21 cellular contexts compared by ENCODE assay signal in genomic region chr22:42693055-42693762, GRCh38. TPM values are rescaled to one million over a fixed set of nuclear protein-coding genes. Genes with fewer than 3 reads are reported as not detected.
"Had no signal": no experiment of that assay in that cellular context is flagged by ENCODE, and none has a peak within 500 bp of the region (broad histone marks: within the 10 kb centered on the region; RNA-seq: fewer than 3 reads in every experiment).

No MANE protein-coding gene starts in this region.

- H3K4me1 Mint-ChIP-seq: activated CD4-positive, alpha-beta T cell treated with anti-CD3 and anti-CD28 coated beads, Interleukin-2, amount 10 ng/mL, durations not matched to agents 24 days and 14 days; central memory CD8-positive, alpha-beta T cell had no signal

- H3K9me3 ChIP-seq: body of pancreas, left lung, right lobe of liver, upper lobe of right lung had no signal

- ATAC-seq: activated CD8-positive, alpha-beta T cell treated with anti-CD3 and anti-CD28 coated beads, Interleukin-2, amount 10 ng/mL, durations not matched to agents 7 days and 5 days; activated naive CD4-positive, alpha-beta T cell treated with anti-CD3 and anti-CD28 coated beads, Interleukin-2, amount 50 U/mL, for 72 hours; activated T-cell treated with anti-CD3 and anti-CD28 coated beads, Interleukin-2, amount 50 U/mL, for 72 hours; body of pancreas; left lung; naive thymus-derived CD8-positive, alpha-beta T cell; right lobe of liver; upper lobe of right lung had no signal

- H3K4me3 Mint-ChIP-seq: activated CD4-positive, alpha-beta T cell treated with anti-CD3 and anti-CD28 coated beads, Interleukin-2, amount 10 ng/mL, durations not matched to agents 24 days and 14 days; activated CD8-positive, alpha-beta T cell treated with anti-CD3 and anti-CD28 coated beads, Interleukin-2, amount 10 ng/mL, durations not matched to agents 7 days and 5 days; activated T-cell treated with anti-CD3 and anti-CD28 coated beads, Interleukin-2, amount 50 U/mL, for 72 hours; central memory CD8-positive, alpha-beta T cell; stimulated activated naive CD8-positive, alpha-beta T cell treated with anti-CD3 and anti-CD28 coated beads, Interleukin-15, Interleukin-2, amounts not matched to agents 100 ng/mL and 50 ng/mL, for 24 hours had no signal

- H3K27me3 ChIP-seq: body of pancreas, left lung, right lobe of liver, upper lobe of right lung had no signal

- H3K9me3 Mint-ChIP-seq: activated CD4-positive, alpha-beta T cell treated with anti-CD3 and anti-CD28 coated beads, Interleukin-2, amount 10 ng/mL, durations not matched to agents 24 days and 14 days; activated naive CD4-positive, alpha-beta T cell treated with anti-CD3 and anti-CD28 coated beads, Interleukin-2, amount 50 U/mL, for 72 hours; activated T-cell treated with anti-CD3 and anti-CD28 coated beads, Interleukin-2, amount 50 U/mL, for 72 hours; central memory CD8-positive, alpha-beta T cell; memory B cell; naive thymus-derived CD8-positive, alpha-beta T cell; stimulated activated naive CD8-positive, alpha-beta T cell treated with anti-CD3 and anti-CD28 coated beads, Interleukin-15, Interleukin-2, amounts not matched to agents 100 ng/mL and 50 ng/mL, for 24 hours had no signal

- H3K36me3 ChIP-seq: right lobe of liver had no signal

- H3K27ac Mint-ChIP-seq: activated CD4-positive, alpha-beta T cell treated with anti-CD3 and anti-CD28 coated beads, Interleukin-2, amount 10 ng/mL, durations not matched to agents 24 days and 14 days; activated CD8-positive, alpha-beta T cell treated with anti-CD3 and anti-CD28 coated beads, Interleukin-2, amount 10 ng/mL, durations not matched to agents 7 days and 5 days; activated naive CD4-positive, alpha-beta T cell treated with anti-CD3 and anti-CD28 coated beads, Interleukin-2, amount 50 U/mL, for 72 hours; activated T-cell treated with anti-CD3 and anti-CD28 coated beads, Interleukin-2, amount 50 U/mL, for 72 hours; progenitor cell of endocrine pancreas; stimulated activated naive CD8-positive, alpha-beta T cell treated with anti-CD3 and anti-CD28 coated beads, Interleukin-15, Interleukin-2, amounts not matched to agents 100 ng/mL and 50 ng/mL, for 24 hours had no signal

- H3K27ac ChIP-seq: body of pancreas, left lung, right lobe of liver, upper lobe of right lung had no signal

- H3K27me3 Mint-ChIP-seq: activated CD4-positive, alpha-beta T cell treated with anti-CD3 and anti-CD28 coated beads, Interleukin-2, amount 10 ng/mL, durations not matched to agents 24 days and 14 days; central memory CD8-positive, alpha-beta T cell; memory B cell; stimulated activated naive CD8-positive, alpha-beta T cell treated with anti-CD3 and anti-CD28 coated beads, Interleukin-15, Interleukin-2, amounts not matched to agents 100 ng/mL and 50 ng/mL, for 24 hours had no signal

- DNase-seq: activated CD4-positive, alpha-beta T cell treated with anti-CD3 and anti-CD28 coated beads, Interleukin-2, amount 10 ng/mL, durations not matched to agents 24 days and 14 days; activated CD4-positive, CD25-positive, alpha-beta regulatory T cell; activated CD8-positive, alpha-beta memory T cell treated with anti-CD3 and anti-CD28 coated beads, Interleukin-2, amount 50 U/mL, for 4 hours; activated CD8-positive, alpha-beta T cell treated with anti-CD3 and anti-CD28 coated beads, Interleukin-2, amount 10 ng/mL, durations not matched to agents 7 days and 5 days; activated gamma-delta T cell; activated T-cell treated with anti-CD3 and anti-CD28 coated beads, Interleukin-2, amount 50 U/mL, for 72 hours; amniotic stem cell; body of pancreas; foreskin melanocyte; islet precursor cell; naive thymus-derived CD8-positive, alpha-beta T cell; nucleus accumbens; right lobe of liver; upper lobe of right lung had no signal

- H3K4me3 ChIP-seq: body of pancreas, coronary artery, left lung, right lobe of liver, upper lobe of right lung had no signal

RNA-seq across cellular contexts. Expression of gene A4GALT, which starts 27.5 kb away (rescaled TPM):
- total RNA-seq: activated CD4-positive, alpha-beta T cell treated with anti-CD3 and anti-CD28 coated beads, Interleukin-2, amount 10 ng/mL, durations not matched to agents 24 days and 14 days; naive thymus-derived CD8-positive, alpha-beta T cell had no signal
- polyA plus RNA-seq: naive thymus-derived CD8-positive, alpha-beta T cell had no signal

RNA-seq across cellular contexts. Expression of gene ATP5MGL, which starts 52.8 kb away (rescaled TPM):
- total RNA-seq: body of pancreas had no signal
